Comparison of ENCODE assay signal across 8 cellular contexts in the genomic region with DNA sequence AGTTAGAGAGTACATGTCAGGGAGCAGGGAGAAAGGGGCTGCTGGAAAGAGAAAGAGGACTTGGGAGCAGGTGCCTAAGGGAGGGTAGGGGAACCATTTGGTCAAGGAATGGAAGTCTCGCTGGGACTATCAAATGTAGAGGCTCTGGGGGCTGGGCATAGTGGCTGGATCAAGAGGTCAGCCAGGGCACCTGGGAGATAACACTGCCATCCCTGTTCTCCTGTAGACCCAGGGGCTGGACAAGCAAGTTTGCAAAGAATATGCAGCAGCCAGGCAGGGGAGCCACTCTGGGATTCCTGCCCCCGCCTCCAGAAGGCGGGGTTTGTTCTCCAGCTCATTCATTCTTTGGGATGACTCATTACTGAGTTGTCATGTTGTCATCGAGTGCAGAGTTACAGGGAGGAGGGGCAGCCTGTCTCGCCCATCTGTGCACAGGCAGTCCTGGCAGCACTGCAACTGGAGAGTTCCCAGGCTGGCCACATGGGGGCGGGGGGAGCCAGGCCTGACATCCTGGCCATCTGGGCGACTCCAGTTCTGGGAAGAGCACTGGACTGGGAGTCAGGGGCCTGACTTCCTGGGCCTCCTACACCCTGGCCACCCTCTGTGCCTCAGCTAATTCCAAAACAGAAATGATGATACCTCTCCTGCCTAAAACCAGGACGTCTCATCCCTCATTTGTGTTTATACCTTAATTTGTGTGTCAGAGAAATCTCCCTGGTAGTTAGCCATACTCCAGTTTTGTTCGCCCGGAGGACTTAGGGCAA. TPM values are rescaled to one million over a fixed set of nuclear protein-coding genes. Genes with fewer than 3 reads are reported as not detected.
A peak's percentile ranks its signal among the peaks of the same experiment; 100 is the strongest.
DNase-seq lines count a peak whose midpoint lies in the region; ATAC-seq and TF ChIP-seq lines count a peak whose summit lies in the region.

No MANE protein-coding gene starts in this region.

- H3K9me3 ChIP-seq in SJSA1 (replicated peaks), result no peaks in the 10 kb centered on the region
- H3K9me3 ChIP-seq in osteoblast (ENCODE audit: low read depth, low read length), result no peaks in the 10 kb centered on the region
- no peaks in the 10 kb centered on the region for H3K9me3 ChIP-seq in tibial artery

- no peak overlapping the region for H2AFZ ChIP-seq in osteoblast (ENCODE audit: low read length)

- H3K4me3 ChIP-seq in NB4 (ENCODE audit: low read depth, low read length), result no peak overlapping the region
- no peak overlapping the region for H3K4me3 ChIP-seq in SJSA1
- no peak overlapping the region for H3K4me3 ChIP-seq in osteoblast (ENCODE audit: insufficient read depth, low read length)
- H3K4me3 ChIP-seq in tibial artery, result no peak overlapping the region

- intact Hi-C loops in tibial artery (cut with DNase I; ENCODE audit: low total_unique reads), result no loop called here

- H3K4me2 ChIP-seq in osteoblast (ENCODE audit: insufficient read depth, low read length), result peak overlapping the region; percentile 32

- no peaks in the 10 kb centered on the region for H4K20me1 ChIP-seq in osteoblast (ENCODE audit: insufficient read depth, low read length)

- no peaks in the 10 kb centered on the region for H3K79me2 ChIP-seq in osteoblast (ENCODE audit: insufficient read depth, low read length)

- TF ChIP-seq POLR2A in NB4 (IDR thresholded peaks at IDR 0.05; ENCODE audit: extremely low read depth, insufficient read length), result no peak

- no peaks in the 10 kb centered on the region for H3K36me3 ChIP-seq in SJSA1
- H3K36me3 ChIP-seq in osteoblast (ENCODE audit: insufficient read depth, low read length), result no peaks in the 10 kb centered on the region
- no peaks in the 10 kb centered on the region for H3K36me3 ChIP-seq in tibial artery

- peak; percentile 86 for ATAC-seq in HG02588 (IDR thresholded peaks at IDR 0.05; ENCODE audit: unreplicated experiment)

- H3K4me1 ChIP-seq in SJSA1 (replicated peaks) (peaks cover 11% of the 10 kb centered on the region), osteoblast (ENCODE audit: insufficient read depth, low read length) (peaks cover 15% of the 10 kb centered on the region), tibial artery (peaks cover 0 to 18% (median 8%) of the 10 kb centered on the region in 4 donors)

- TF ChIP-seq CTCF in NB4 (IDR thresholded peaks at IDR 0.05; ENCODE audit: low read depth, low read length) (peak; percentile 88), osteoblast (IDR thresholded peaks at IDR 0.05; ENCODE audit: extremely low read depth, low read depth, low read length) (peak; percentile 94), tibial artery (IDR thresholded peaks at IDR 0.05) (peak; percentile 93 to 97)

- H3K27ac ChIP-seq in SJSA1 (no peak overlapping the region), osteoblast (ENCODE audit: low read depth, low read length) (no peak overlapping the region), tibial artery (no peak overlapping the region)

- H3K27me3 ChIP-seq in SJSA1 (replicated peaks) (no peaks in the 10 kb centered on the region), osteoblast (ENCODE audit: insufficient read depth, low read length) (no peaks in the 10 kb centered on the region), tibial artery (no peaks in the 10 kb centered on the region)

- DNase-seq in GM04504 (ENCODE audit: low read depth) (peak; percentile 94), NB4 (ENCODE audit: low read depth) (peak; percentile 96), SJSA1 (ENCODE audit: low read depth in 1 of 2, low spot score in 2 of 2) (peak; percentile 95 to 96), activated gamma-delta T cell treated with Interleukin-2 at 50 U/mL for 16 hours (peak; percentile 81), foreskin melanocyte (peak; percentile 92), osteoblast (ENCODE audit: insufficient read length, low spot score, missing footprints) (peak; percentile 97), tibial artery (peak; percentile 94 to 95)

RNA-seq across cellular contexts. Expression of a gene that starts 28.2 kb away (rescaled TPM):
- total RNA-seq in SJSA1 (2014; rRNA removed; shearing (Covaris generic)), result 15.2 and 24.4 TPM in 2 replicates
- total RNA-seq in osteoblast, result 26.5 and 27.1 TPM in 2 replicates
